In the genomic region with DNA sequence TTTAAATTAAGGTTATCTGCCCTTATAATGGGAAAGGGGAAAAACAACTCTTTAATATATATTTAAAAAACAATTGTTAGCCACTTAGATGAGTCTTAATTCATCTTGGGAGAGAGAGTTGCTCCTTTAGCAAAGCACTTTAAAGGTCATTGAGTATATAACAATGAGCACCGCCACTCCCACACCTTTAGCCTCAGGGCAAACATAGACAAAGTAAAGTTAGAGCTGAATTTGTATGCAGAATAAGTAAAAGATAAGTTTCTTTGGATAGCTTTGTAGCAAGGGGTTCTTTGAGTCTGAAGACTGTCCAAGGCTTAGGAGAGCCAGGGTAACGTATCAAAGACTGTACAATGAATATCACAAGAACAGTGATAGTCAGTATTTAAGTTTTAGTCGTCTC, we compare ENCODE assay signal across 19 cellular contexts.
DNase-seq lines count a peak whose midpoint lies in the region; ATAC-seq, FAIRE-seq and TF ChIP-seq lines count a peak whose summit lies in the region.
"Had no signal": no experiment of that assay in that cellular context is flagged by ENCODE, and none has a peak within 500 bp of the region (broad histone marks: within the 10 kb centered on the region; RNA-seq: fewer than 3 reads in every experiment).

No MANE protein-coding gene starts in this region.

- H3K4me3 Mint-ChIP-seq in Caco-2 (ENCODE audit: unreplicated experiment) = no peak overlapping the region
- H3K4me3 Mint-ChIP-seq: CD4-positive, alpha-beta memory T cell; IgD-negative memory B cell had no signal

- H3K4me3 ChIP-seq in Caco-2 (ENCODE audit: low read depth, low read length) (no peak overlapping the region), HUES6 (ENCODE audit: low read depth, low read length) (no peak overlapping the region), bronchial epithelial cell (ENCODE audit: low read depth, low read length) (no peak overlapping the region), mesendoderm (ENCODE audit: low read length) (no peak overlapping the region)

- H3K36me3 ChIP-seq in Caco-2 (ENCODE audit: control insufficient read depth, insufficient read depth, low read length) (no peaks in the 10 kb centered on the region), HUES6 (ENCODE audit: control insufficient read depth, insufficient read depth, low read length) (no peaks in the 10 kb centered on the region), bronchial epithelial cell (ENCODE audit: control insufficient read depth, insufficient read depth, low read length) (no peaks in the 10 kb centered on the region), mesendoderm (ENCODE audit: control insufficient read depth, insufficient read depth, low read length) (no peaks in the 10 kb centered on the region)
- H3K36me3 ChIP-seq: BE2C had no signal

- no peaks in the 10 kb centered on the region for H3K27me3 ChIP-seq in Caco-2 (replicated peaks; ENCODE audit: control insufficient read depth, insufficient read depth, low read length)
- no peaks in the 10 kb centered on the region for H3K27me3 ChIP-seq in HUES6 (ENCODE audit: control insufficient read depth, insufficient read depth, low read length)
- H3K27me3 ChIP-seq in bronchial epithelial cell (ENCODE audit: control insufficient read depth, insufficient read depth, low read length) = no peaks in the 10 kb centered on the region
- no peaks in the 10 kb centered on the region for H3K27me3 ChIP-seq in mesendoderm (ENCODE audit: insufficient read depth, low read length, poor library complexity)
- H3K27me3 ChIP-seq: BE2C had no signal

- H2BK15ac ChIP-seq in mesendoderm (replicated peaks; ENCODE audit: low read depth) = no peak overlapping the region

- no peaks in the 10 kb centered on the region for H3K36me3 Mint-ChIP-seq in Caco-2 (ENCODE audit: insufficient read depth, unreplicated experiment)
- H3K36me3 Mint-ChIP-seq: CD4-positive, alpha-beta memory T cell; IgD-negative memory B cell had no signal

- H2BK120ac ChIP-seq in mesendoderm (ENCODE audit: low read depth, low read length) = no peak overlapping the region

- DNase-seq in Caco-2 = peak; percentile 39 to 48
- DNase-seq in bronchial epithelial cell (ENCODE audit: low read depth) = peak; percentile 29
- peak; percentile 67 for DNase-seq in mesendoderm
- no peak for DNase-seq in Right ventricle myocardium inferior (ENCODE audit: missing footprints)
- DNase-seq in AML-193 (lab: John Stamatoyannopoulos, UW) = no peak
- DNase-seq: BE2C; CD4-positive, alpha-beta memory T cell; DMS153; DMS79 treated with DMSO at 0.1 percent for 48 hours; EL; GDM1 had no signal

- FAIRE-seq in bronchial epithelial cell (lab: Jason Lieb, UNC) = no peak
- FAIRE-seq: D721Med, GM12892, GM19239, H54 had no signal

- H3K56ac ChIP-seq in mesendoderm (ENCODE audit: low read length) = no peak overlapping the region

- TF ChIP-seq CTCF in Caco-2 (IDR thresholded peaks at IDR 0.05; ENCODE audit: insufficient read depth in 1 of 2, low read depth in 1 of 2, low read length in 1 of 2, severe bottlenecking in 1 of 2, unreplicated experiment in 1 of 2) (no peak), bronchial epithelial cell (IDR thresholded peaks at IDR 0.05; ENCODE audit: insufficient read depth, low read length, severe bottlenecking) (no peak)

- H3K4ac ChIP-seq in mesendoderm (ENCODE audit: low read depth, low read length) = no peak overlapping the region

- H3K18ac ChIP-seq in mesendoderm (ENCODE audit: low read length) = no peak overlapping the region

- H3K9me3 ChIP-seq in Caco-2 (no peaks in the 10 kb centered on the region), HUES6 (ENCODE audit: control insufficient read depth, insufficient read depth, low read depth, low read length) (no peaks in the 10 kb centered on the region)
- H3K9me3 ChIP-seq: BE2C had no signal

- ATAC-seq in Right ventricle myocardium inferior = no peak
- ATAC-seq in HG03025 (IDR thresholded peaks at IDR 0.05; ENCODE audit: low FRiP score, unreplicated experiment) = no peak

- H3K9ac ChIP-seq in HUES6 (ENCODE audit: low read length) = no peak overlapping the region
- no peak overlapping the region for H3K9ac ChIP-seq in mesendoderm (ENCODE audit: low read length)

- peaks cover 9% of the 10 kb centered on the region for H3K9me3 Mint-ChIP-seq in Caco-2 (ENCODE audit: unreplicated experiment)

- H3K27ac Mint-ChIP-seq in Caco-2 (ENCODE audit: unreplicated experiment) = no peak overlapping the region
- H3K27ac Mint-ChIP-seq: CD4-positive, alpha-beta memory T cell; IgD-negative memory B cell had no signal

- intact Hi-C loops in Caco-2 (cut with micrococcal nuclease; ENCODE audit: unreplicated experiment) (no loop called here), Right ventricle myocardium inferior (cut with DNase I) (no loop called here)

- H3K27ac ChIP-seq in HUES6 (ENCODE audit: low read depth, low read length) = 0 out of 2 replicates have a peak overlapping the region, but pooled peaks have one; percentile 53
- H3K27ac ChIP-seq in mesendoderm (ENCODE audit: low read depth, low read length) = no peak overlapping the region
- H3K27ac ChIP-seq: C4-2B had no signal

- H3K4me1 Mint-ChIP-seq in Caco-2 (ENCODE audit: low read depth, unreplicated experiment) = peaks cover 16% of the 10 kb centered on the region
- H3K4me1 Mint-ChIP-seq: CD4-positive, alpha-beta memory T cell; IgD-negative memory B cell had no signal

- no peak overlapping the region for H4K8ac ChIP-seq in mesendoderm (ENCODE audit: low read depth, low read length)

- CTCF ChIA-PET in Caco-2 (lab: Charles Lee) = no interaction called here

- H2AK5ac ChIP-seq in mesendoderm (ENCODE audit: low read length) = no peak overlapping the region

- H3K27me3 Mint-ChIP-seq in Caco-2 (ENCODE audit: insufficient read depth, unreplicated experiment) = no peaks in the 10 kb centered on the region
- H3K27me3 Mint-ChIP-seq: CD4-positive, alpha-beta memory T cell; IgD-negative memory B cell had no signal

- H3K79me1 ChIP-seq in mesendoderm (ENCODE audit: low read length) = no peaks in the 10 kb centered on the region

- POLR2A ChIA-PET in Caco-2 (lab: Charles Lee) = no interaction called here

- no peak overlapping the region for H4K5ac ChIP-seq in mesendoderm (ENCODE audit: low read length)

- H3K4me1 ChIP-seq in Caco-2 = peaks cover 29% of the 10 kb centered on the region
- H3K4me1 ChIP-seq in HUES6 (ENCODE audit: control insufficient read depth, insufficient read depth, low read length) = peaks cover 6% of the 10 kb centered on the region
- no peaks in the 10 kb centered on the region for H3K4me1 ChIP-seq in mesendoderm (ENCODE audit: control insufficient read depth, low read depth, low read length)
- H3K4me1 ChIP-seq: BE2C had no signal

- BruUV-seq in Caco-2 (replicated peaks; lab: Mats Ljungman, UMichigan) = no TSS peak

- H3K79me2 ChIP-seq in mesendoderm (ENCODE audit: control insufficient read depth, insufficient read depth, low read length) = no peaks in the 10 kb centered on the region

- no CpG with 5 or more reads among the region's 3 CpGs for WGBS in mesendoderm (ENCODE audit: extremely low coverage, insufficient coverage, low lambda C conversion rate)

- H3K4me2 ChIP-seq in mesendoderm (ENCODE audit: low read length) = no peak overlapping the region

- no peak overlapping the region for H2BK5ac ChIP-seq in mesendoderm (ENCODE audit: low read length)

- no peak overlapping the region for H3K23ac ChIP-seq in mesendoderm (ENCODE audit: low read length)

Comparison
In these comparisons a context has a peak if more than half of its experiments do, and no peak if none do; other contexts are left out.
1. DNase-seq: peak in Caco-2 (2 of 2), bronchial epithelial cell (single experiment) and mesendoderm (single experiment); none in Right ventricle myocardium inferior (single experiment) and AML-193 (0 of 2).